Comparison of ENCODE assay signal across 24 cellular contexts in the genomic region with DNA sequence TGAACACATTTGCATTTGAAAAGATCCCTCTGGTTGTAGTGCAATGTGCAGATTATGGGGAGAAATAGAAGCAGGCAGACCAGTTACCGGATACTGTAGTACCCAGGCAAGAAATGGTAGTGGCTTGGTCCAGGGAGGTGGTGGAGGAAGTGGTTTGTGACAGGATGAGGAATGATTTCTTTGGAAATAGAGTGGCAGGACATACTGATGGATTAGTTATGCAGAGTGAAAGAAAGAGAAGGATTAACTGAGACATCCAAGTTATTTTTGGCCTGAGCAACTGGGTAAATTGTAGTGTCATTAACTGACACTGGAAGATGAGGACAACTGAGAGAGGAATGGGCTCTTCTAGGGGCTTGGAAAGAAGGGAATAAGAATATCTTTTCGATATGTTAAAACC.
"Had no signal": no experiment of that assay in that cellular context is flagged by ENCODE, and none has a peak within 500 bp of the region (broad histone marks: within the 10 kb centered on the region; RNA-seq: fewer than 3 reads in every experiment).

No MANE protein-coding gene starts in this region.

- H3K9me3 ChIP-seq: esophagus squamous epithelium, gastroesophageal sphincter, heart right ventricle had no signal

- DNase-seq: activated CD4-positive, alpha-beta memory T cell treated with anti-CD3 and anti-CD28 coated beads for 36 hours; activated CD4-positive, alpha-beta T cell treated with anti-CD3 and anti-CD28 coated beads for 36 hours; activated CD4-positive, CD25-positive, alpha-beta regulatory T cell; activated CD4-positive, CD25-positive, alpha-beta regulatory T cell treated with anti-CD3 and anti-CD28 coated beads, Interleukin-2, amount 50 U/mL, for 72 hours; activated CD8-positive, alpha-beta memory T cell treated with anti-CD3 and anti-CD28 coated beads, Interleukin-2, amount 10 ng/mL, durations not matched to agents 7 days and 5 days; activated CD8-positive, alpha-beta memory T cell treated with anti-CD3 and anti-CD28 coated beads, Interleukin-2, amount 50 U/mL, for 4 hours; activated CD8-positive, alpha-beta T cell treated with anti-CD3 and anti-CD28 coated beads, Interleukin-2, amount 10 ng/mL, durations not matched to agents 7 days and 5 days; activated effector memory CD4-positive, alpha-beta T cell treated with anti-CD3 and anti-CD28 coated beads, Interleukin-2, amount 50 U/mL, for 16 hours; activated naive CD4-positive, alpha-beta T cell treated with anti-CD3 and anti-CD28 coated beads, Interleukin-2, amount 10 ng/mL, durations not matched to agents 7 days and 5 days; activated naive CD8-positive, alpha-beta T cell treated with anti-CD3 and anti-CD28 coated beads, Interleukin-2, amount 10 ng/mL, durations not matched to agents 7 days and 5 days; activated T-cell treated with anti-CD3 and anti-CD28 coated beads, Interleukin-2, amount 50 U/mL, for 1 hour; activated T-cell treated with anti-CD3 and anti-CD28 coated beads, Interleukin-2, amount 50 U/mL, for 48 hours; caudate nucleus; cortex of kidney; dermis blood vessel endothelial cell; effector CD4-positive, alpha-beta T cell; effector memory CD8-positive, alpha-beta T cell; erythroblast; esophagus squamous epithelium; foreskin melanocyte; heart right ventricle; T-helper 2 cell had no signal

- H3K4me1 ChIP-seq: heart right ventricle had no signal

- H3K27ac ChIP-seq: esophagus squamous epithelium, gastroesophageal sphincter, heart right ventricle had no signal

- H3K4me3 ChIP-seq: esophagus squamous epithelium, gastroesophageal sphincter, heart right ventricle had no signal

- ATAC-seq: activated CD4-positive, alpha-beta T cell treated with anti-CD3 and anti-CD28 coated beads for 36 hours; activated CD8-positive, alpha-beta memory T cell treated with anti-CD3 and anti-CD28 coated beads, Interleukin-2, amount 10 ng/mL, durations not matched to agents 7 days and 5 days; activated CD8-positive, alpha-beta T cell treated with anti-CD3 and anti-CD28 coated beads, Interleukin-2, amount 10 ng/mL, durations not matched to agents 7 days and 5 days; activated naive CD4-positive, alpha-beta T cell treated with anti-CD3 and anti-CD28 coated beads, Interleukin-2, amount 50 U/mL, for 72 hours; effector memory CD8-positive, alpha-beta T cell; heart right ventricle had no signal

- H3K27me3 ChIP-seq: esophagus squamous epithelium, gastroesophageal sphincter, heart right ventricle had no signal

- H3K36me3 ChIP-seq: esophagus squamous epithelium, gastroesophageal sphincter, heart right ventricle had no signal
